In genomic region chr13:20566917-20567755, GRCh38 we compare ENCODE assay signal across 8 cellular contexts. TPM values are rescaled to one million over a fixed set of nuclear protein-coding genes. Genes with fewer than 3 reads are reported as not detected.
DNase-seq lines count a peak whose midpoint lies in the region; ATAC-seq and TF ChIP-seq lines count a peak whose summit lies in the region.

TSS of gene IFT88 (plus strand) at chr13:20567157. CDS start at chr13:20574386, 7,229 bp downstream.

- H2BK120ac ChIP-seq in H9 (ENCODE audit: low read depth, low read length, poor library complexity, severe bottlenecking), result no peak within 1 kb of the TSS

- no peak within 1 kb of the TSS for H4K91ac ChIP-seq in H9 (ENCODE audit: insufficient read length, low read depth, low read length)

- H3K9me3 Mint-ChIP-seq in H9 (peaks cover 20 to 25% of the 10 kb centered on the region in 2 experiments), neural crest cell (peaks cover 15% of the 10 kb centered on the region)
- peaks cover 12 to 14% of the 10 kb centered on the region in 2 donors for H3K9me3 Mint-ChIP-seq in stimulated activated naive CD8-positive, alpha-beta T cell treated with anti-CD3 and anti-CD28 coated beads, Interleukin-15, amount 100 ng/mL, for 72 hours

- no peaks in the 10 kb centered on the region for H3K79me1 ChIP-seq in H9 (ENCODE audit: insufficient read depth, low read depth, low read length, poor library complexity, severe bottlenecking)

- H3K4me1 Mint-ChIP-seq in H9 (peaks cover 8 to 12% of the 10 kb centered on the region in 2 experiments), neural crest cell (peaks cover 18% of the 10 kb centered on the region)
- H3K4me1 Mint-ChIP-seq in stimulated activated naive CD8-positive, alpha-beta T cell treated with anti-CD3 and anti-CD28 coated beads, Interleukin-15, amount 100 ng/mL, for 72 hours, result peaks cover 22% of the 10 kb centered on the region

- no peaks in the 10 kb centered on the region for H4K20me1 ChIP-seq in H9 (ENCODE audit: control insufficient read depth, insufficient read depth, insufficient read length)

- H4K5ac ChIP-seq in H9 (ENCODE audit: insufficient read length, low read depth, low read length), result no peak within 1 kb of the TSS

- H3T11ph ChIP-seq in H9 (ENCODE audit: low read length), result no peak within 1 kb of the TSS

- H3K27ac ChIP-seq in H9 (ENCODE audit: insufficient read length, low read depth, low read length), result no peak within 1 kb of the TSS

- no peak within 1 kb of the TSS for H3K23ac ChIP-seq in H9 (ENCODE audit: insufficient read length, low read depth, low read length)

- H3K56ac ChIP-seq in H9 (ENCODE audit: insufficient read length, low read depth, low read length), result no peak within 1 kb of the TSS

- peak; percentile 85 for DNase-seq in G401 (ENCODE audit: low spot score)
- DNase-seq in H9, result peak; percentile 92
- DNase-seq in M059J (ENCODE audit: low read depth), result peak; percentile 89
- peak; percentile 68 for DNase-seq in SHP77 treated with DMSO at 0.1 percent for 48 hours (lab: John Stamatoyannopoulos, UW)
- peak; percentile 78 for DNase-seq in activated gamma-delta T cell treated with Interleukin-2 at 50 U/mL for 16 hours
- peak; percentile 87 to 93 for DNase-seq in foreskin fibroblast
- peak; percentile 86 for DNase-seq in neural crest cell (ENCODE audit: low read depth, low spot score)
- DNase-seq in stimulated activated naive CD8-positive, alpha-beta T cell treated with anti-CD3 and anti-CD28 coated beads, Interleukin-15, amount 100 ng/mL, for 72 hours, result peak; percentile 78 to 87

- no peaks in the 10 kb centered on the region for H3K4me1 ChIP-seq in H9 (ENCODE audit: insufficient read depth, low read length)

- H3K4me3 ChIP-seq in foreskin fibroblast (ENCODE audit: low read depth in 1 of 2, low read length in 2 of 2), result peak within 1 kb of the TSS; percentile 68 to 84

- no peaks in the 10 kb centered on the region for H3K9me3 ChIP-seq in H9 (ENCODE audit: control insufficient read depth, low read depth, low read length)

- H3K36me3 Mint-ChIP-seq in H9 (ENCODE audit: insufficient read depth in 1 of 3, low read depth in 3 of 3) (peaks cover 4 to 23% (median 12%) of the 10 kb centered on the region in 3 experiments), neural crest cell (ENCODE audit: low read depth) (peaks cover 32% of the 10 kb centered on the region)

- TF ChIP-seq CTCF in H9 (conservative IDR thresholded peaks at IDR 0.05) (no peak), foreskin fibroblast (IDR thresholded peaks at IDR 0.05; ENCODE audit: low read depth, low read length) (no peak), neural crest cell (conservative IDR thresholded peaks at IDR 0.05) (no peak)

- H3K4ac ChIP-seq in H9 (ENCODE audit: low read depth, low read length), result no peak within 1 kb of the TSS

- no peak within 1 kb of the TSS for H2BK12ac ChIP-seq in H9 (ENCODE audit: insufficient read length, low read depth, low read length)

- in situ Hi-C loops in G401 (cut with HindIII; ENCODE audit: low sequenced_read_pairs), result no loop called here

- peak within 1 kb of the TSS; percentile 94 for H3K14ac ChIP-seq in H9 (ENCODE audit: insufficient read depth, low read length)

- peak within 1 kb of the TSS; percentile 89 to 96 (median 96) for H3K27ac Mint-ChIP-seq in H9
- H3K27ac Mint-ChIP-seq in neural crest cell (ENCODE audit: unreplicated experiment), result peak within 1 kb of the TSS; percentile 99
- H3K27ac Mint-ChIP-seq in stimulated activated naive CD8-positive, alpha-beta T cell treated with anti-CD3 and anti-CD28 coated beads, Interleukin-15, amount 100 ng/mL, for 72 hours, result peak within 1 kb of the TSS; percentile 95

- H3K79me2 ChIP-seq in H9 (ENCODE audit: insufficient read depth, low read length), result no peaks in the 10 kb centered on the region

- H2BK5ac ChIP-seq in H9 (ENCODE audit: insufficient read length, low read length), result no peak within 1 kb of the TSS

- peak within 1 kb of the TSS; percentile 95 for H3K18ac ChIP-seq in H9 (ENCODE audit: insufficient read length, low read depth, low read length)

- H3K27me3 Mint-ChIP-seq in H9 (ENCODE audit: low read depth) (peaks cover 16% of the 10 kb centered on the region), neural crest cell (ENCODE audit: low read depth) (no peaks in the 10 kb centered on the region)
- no peaks in the 10 kb centered on the region for H3K27me3 Mint-ChIP-seq in stimulated activated naive CD8-positive, alpha-beta T cell treated with anti-CD3 and anti-CD28 coated beads, Interleukin-15, amount 100 ng/mL, for 72 hours

- no peak within 1 kb of the TSS for H2AK5ac ChIP-seq in H9 (ENCODE audit: insufficient read length, low read length)

- H4K8ac ChIP-seq in H9 (replicated peaks; ENCODE audit: insufficient read length, low read depth, low read length), result no peak within 1 kb of the TSS

- H2BK20ac ChIP-seq in H9 (ENCODE audit: low read depth, low read length, poor library complexity, severe bottlenecking), result no peak within 1 kb of the TSS

- peak within 1 kb of the TSS; percentile 82 for H3K4me2 ChIP-seq in H9 (ENCODE audit: insufficient read depth, insufficient read length, low read length)

- peak; percentile 89 for ATAC-seq in stimulated activated naive CD8-positive, alpha-beta T cell treated with anti-CD3 and anti-CD28 coated beads, Interleukin-15, amount 100 ng/mL, for 72 hours

- H3K9ac ChIP-seq in H9 (ENCODE audit: extremely low read depth, insufficient read length, low read length), result peak within 1 kb of the TSS; percentile 60

- H3K27me3 ChIP-seq in H9 (ENCODE audit: insufficient read depth, low read length), result no peaks in the 10 kb centered on the region

- H3K4me3 Mint-ChIP-seq in H9 (peak within 1 kb of the TSS; percentile 84 to 93), neural crest cell (peak within 1 kb of the TSS; percentile 98)
- peak within 1 kb of the TSS; percentile 93 to 94 for H3K4me3 Mint-ChIP-seq in stimulated activated naive CD8-positive, alpha-beta T cell treated with anti-CD3 and anti-CD28 coated beads, Interleukin-15, amount 100 ng/mL, for 72 hours

- H2BK15ac ChIP-seq in H9 (ENCODE audit: low read depth, low read length), result no peak within 1 kb of the TSS

- peaks cover 10% of the 10 kb centered on the region for H3K23me2 ChIP-seq in H9 (ENCODE audit: insufficient read length, low read depth, low read length, poor library complexity, severe bottlenecking)

- no CpG with 5 or more reads among the region's 72 CpGs for WGBS in H9 (ENCODE audit: extremely low coverage, insufficient read length, low lambda C conversion rate)

- no peak within 1 kb of the TSS for H2AFZ ChIP-seq in H9 (ENCODE audit: low read length)

RNA-seq across cellular contexts. Expression of gene IFT88, which starts in this region (rescaled TPM):
- 11.1 and 16.4 TPM in 2 replicates for total RNA-seq in G401 (2014; rRNA removed; shearing (Covaris generic))
- total RNA-seq in H9 (2021) (5.2 and 5.6 TPM in 2 replicates), neural crest cell (21.0 and 22.5 TPM in 2 replicates)
- 6.0 TPM in 2 replicates for total RNA-seq in M059J (2014; rRNA removed; shearing (Covaris generic))
